In the genomic region with DNA sequence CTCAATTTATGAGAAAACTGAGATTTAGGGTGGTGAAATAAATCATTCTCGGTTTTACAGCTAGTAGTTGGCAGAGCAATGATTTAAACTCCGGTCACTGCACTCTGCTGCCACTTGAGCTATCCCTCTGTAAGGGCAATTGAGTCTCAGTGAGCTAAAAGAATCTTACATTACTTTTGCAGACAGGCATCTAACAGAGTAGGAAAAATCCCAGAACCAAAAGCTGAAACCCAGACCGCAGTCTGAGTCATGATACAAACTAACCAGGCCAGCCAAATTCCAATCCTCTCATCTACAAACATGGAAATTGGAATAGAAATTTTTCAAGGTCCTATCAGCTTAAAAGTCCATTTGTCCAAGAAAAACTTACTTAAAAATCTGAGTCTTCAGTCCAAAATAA, we compare ENCODE assay signal across 9 cellular contexts.
DNase-seq lines count a peak whose midpoint lies in the region; ATAC-seq and TF ChIP-seq lines count a peak whose summit lies in the region.
"Had no signal": no experiment of that assay in that cellular context is flagged by ENCODE, and none has a peak within 500 bp of the region (broad histone marks: within the 10 kb centered on the region; RNA-seq: fewer than 3 reads in every experiment).

No MANE protein-coding gene starts in this region.

- 0 out of 2 replicates have a peak overlapping the region, but pooled peaks have one; percentile 34 for H3K4me3 ChIP-seq in GM23248
- no peak overlapping the region for H3K4me3 ChIP-seq in astrocyte of the spinal cord (ENCODE audit: low read depth, low read length)
- peak overlapping the region; percentile 3 to 52 for H3K4me3 ChIP-seq in stomach smooth muscle (ENCODE audit: low read length in 2 of 2)

- H3K27ac ChIP-seq in GM23248 = peak overlapping the region; percentile 53
- peak overlapping the region; percentile 47 for H3K27ac ChIP-seq in stomach smooth muscle (ENCODE audit: low read length)

- 1 to 6% methylated on average over 3 of the region's 3 CpGs for WGBS in GM23248 (ENCODE audit: low coverage in 1 of 2, low lambda C conversion rate in 2 of 2, missing lambda C conversion rate in 2 of 2), 2 experiments

- peak; percentile 96 for DNase-seq in GM23248
- peak; percentile 83 for DNase-seq in astrocyte of the spinal cord (ENCODE audit: low read depth, low spot score)
- peak; percentile 15 for DNase-seq in iPS-NIHi7 (ENCODE audit: extremely low spot score)
- no peak for DNase-seq in NCI-H1092 (lab: John Stamatoyannopoulos, UW)
- no peak for DNase-seq in SKM-1 treated with dmso at 0.1 percent for 144 hours (lab: John Stamatoyannopoulos, UW; ENCODE audit: unreplicated experiment)
- DNase-seq in NCI-H82 treated with DMSO at 0.1 percent for 48 hours (lab: John Stamatoyannopoulos, UW; ENCODE audit: unreplicated experiment) = no peak
- DNase-seq: GOT3 had no signal

- in situ Hi-C loops in GM23248 (cut with MboI) = no loop called here
- in situ Hi-C loops in astrocyte of the spinal cord (cut with HindIII; ENCODE audit: low sequenced_read_pairs) = no loop called here

- H4K20me1 ChIP-seq in GM23248 (ENCODE audit: insufficient read depth) = no peaks in the 10 kb centered on the region

- no peaks in the 10 kb centered on the region for H3K36me3 ChIP-seq in GM23248 (ENCODE audit: low read depth)
- H3K36me3 ChIP-seq in stomach smooth muscle (ENCODE audit: control insufficient read depth in 2 of 2, insufficient read depth in 2 of 2, low read length in 2 of 2) = no peaks in the 10 kb centered on the region

- H3K4me1 ChIP-seq in GM23248 (ENCODE audit: insufficient read depth) = peaks cover 24% of the 10 kb centered on the region
- no peaks in the 10 kb centered on the region for H3K4me1 ChIP-seq in stomach smooth muscle (ENCODE audit: control insufficient read depth, insufficient read depth, low read length)

- H3K79me2 ChIP-seq in GM23248 (ENCODE audit: insufficient read depth) = no peaks in the 10 kb centered on the region

- no peaks in the 10 kb centered on the region for H3K9me2 ChIP-seq in GM23248 (ENCODE audit: insufficient read depth)

- H2AFZ ChIP-seq in GM23248 = peak overlapping the region; percentile 41; the same call in 1 of the 2 replicates

- H3K27me3 ChIP-seq in GM23248 (replicated peaks; ENCODE audit: insufficient read depth) = no peaks in the 10 kb centered on the region
- no peaks in the 10 kb centered on the region for H3K27me3 ChIP-seq in stomach smooth muscle (ENCODE audit: control insufficient read depth in 1 of 2, insufficient read depth in 2 of 2, low read length in 2 of 2)

- H3K9me3 ChIP-seq in GM23248 (ENCODE audit: low read depth) (no peaks in the 10 kb centered on the region), stomach smooth muscle (ENCODE audit: control insufficient read depth in 2 of 2, low read length in 2 of 2) (no peaks in the 10 kb centered on the region)

- H3F3A ChIP-seq in GM23248 (ENCODE audit: insufficient read depth) = peaks cover 18% of the 10 kb centered on the region; the same call in 1 of the 2 replicates

- H3K9ac ChIP-seq in GM23248 (peak overlapping the region; percentile 34; the same call in 1 of the 2 replicates), stomach smooth muscle (ENCODE audit: low read length in 2 of 2) (peak overlapping the region; percentile 22 to 49)

- peak overlapping the region; percentile 53 for H3K4me2 ChIP-seq in GM23248 (ENCODE audit: unreplicated experiment)

- ATAC-seq in GM19467 (IDR thresholded peaks at IDR 0.05; ENCODE audit: unreplicated experiment) = no peak

- no peak for TF ChIP-seq CTCF in astrocyte of the spinal cord (IDR thresholded peaks at IDR 0.05; ENCODE audit: low read depth, low read length)

Comparison
In these comparisons a context has a peak if more than half of its experiments do, and no peak if none do; other contexts are left out.
1. DNase-seq: peak in GM23248 (single experiment), astrocyte of the spinal cord (single experiment) and iPS-NIHi7 (single experiment); none in NCI-H1092 (single experiment), SKM-1 treated with dmso at 0.1 percent for 144 hours (single experiment) and NCI-H82 treated with DMSO at 0.1 percent for 48 hours (single experiment).